Comparison of ENCODE assay signal across 8 cellular contexts in the genomic region with DNA sequence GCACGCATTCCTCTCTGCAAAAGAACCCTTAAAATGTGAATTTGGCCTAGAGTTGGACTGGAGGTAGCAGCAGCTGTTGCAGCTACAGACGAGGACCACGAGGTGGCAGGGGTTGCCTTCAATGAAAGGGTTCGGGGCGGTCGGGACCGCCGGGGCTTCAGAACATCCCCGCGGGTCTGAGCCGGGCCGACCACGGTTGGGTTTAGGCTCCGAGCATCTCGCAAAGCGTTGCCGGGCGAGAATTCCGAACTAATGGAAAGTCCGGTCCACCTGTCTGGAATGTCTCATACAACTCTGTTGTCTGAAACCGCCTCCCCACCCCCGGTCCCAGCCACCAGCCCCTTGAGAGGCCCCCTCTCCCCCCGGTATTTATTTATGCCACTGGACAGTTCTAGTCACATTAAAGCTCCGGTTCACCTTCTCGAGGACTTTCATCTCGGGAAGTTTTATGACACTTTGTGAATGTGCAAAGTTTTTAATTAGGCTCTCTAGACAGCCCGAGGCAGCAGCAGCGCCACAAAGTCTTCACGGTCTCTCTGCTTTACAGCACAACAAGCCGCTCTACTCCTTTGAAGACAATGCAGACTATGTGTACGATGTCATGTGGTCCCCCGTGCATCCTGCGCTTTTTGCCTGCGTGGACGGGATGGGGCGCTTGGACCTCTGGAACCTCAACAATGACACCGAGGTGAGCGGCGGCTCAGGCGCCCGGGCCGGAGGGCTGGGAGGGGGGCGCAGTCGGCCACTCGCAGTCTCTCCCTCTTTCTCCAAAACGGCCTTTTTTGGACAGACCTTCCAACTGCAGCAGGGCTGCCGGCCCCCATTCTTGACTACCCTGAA.
A peak's percentile ranks its signal among the peaks of the same experiment; 100 is the strongest.
DNase-seq lines count a peak whose midpoint lies in the region; ATAC-seq lines count a peak whose summit lies in the region.

No MANE protein-coding gene starts in this region.

- H3K4me3 ChIP-seq in BLaER1 = peak overlapping the region; percentile 64

- peaks cover 5% of the 10 kb centered on the region for H3K4me1 Mint-ChIP-seq in activated CD8-positive, alpha-beta T cell treated with anti-CD3 and anti-CD28 coated beads, Interleukin-2, amount 10 ng/mL, durations not matched to agents 7 days and 5 days (ENCODE audit: low read depth)
- peaks cover 6 to 8% of the 10 kb centered on the region in 2 donors for H3K4me1 Mint-ChIP-seq in effector memory CD8-positive, alpha-beta T cell (ENCODE audit: low read depth in 2 of 2)
- H3K4me1 Mint-ChIP-seq in memory B cell = peaks cover 8% of the 10 kb centered on the region

- H4K20me1 ChIP-seq in BLaER1 = 0 out of 2 replicates have a peak, but pooled peaks cover 5% of the 10 kb centered on the region

- no peaks in the 10 kb centered on the region for H3K36me3 Mint-ChIP-seq in activated CD8-positive, alpha-beta T cell treated with anti-CD3 and anti-CD28 coated beads, Interleukin-2, amount 10 ng/mL, durations not matched to agents 7 days and 5 days (ENCODE audit: low read depth)
- H3K36me3 Mint-ChIP-seq in effector memory CD8-positive, alpha-beta T cell (ENCODE audit: insufficient read depth) = no peaks in the 10 kb centered on the region
- H3K36me3 Mint-ChIP-seq in memory B cell = no peaks in the 10 kb centered on the region

- DNase-seq in GM19240 (ENCODE audit: insufficient read length, low spot score) = peak; percentile 20
- DNase-seq in NCI-H526 (lab: John Stamatoyannopoulos, UW) = peak; percentile 87 to 97
- peak; percentile 58 for DNase-seq in activated CD8-positive, alpha-beta T cell treated with anti-CD3 and anti-CD28 coated beads, Interleukin-2, amount 10 ng/mL, durations not matched to agents 7 days and 5 days
- peak; percentile 16 to 22 (median 17) for DNase-seq in effector memory CD8-positive, alpha-beta T cell
- DNase-seq in memory B cell (ENCODE audit: low spot score in 2 of 2) = peak; percentile 36 to 48
- DNase-seq in stimulated activated CD8-positive, alpha-beta memory T cell treated with anti-CD3 and anti-CD28 coated beads, Interleukin-12 subunit alpha, Interleukin-12 subunit beta, amount 100 ng/mL, for 1 hour (ENCODE audit: low read depth) = peak; percentile 20

- H3K9ac ChIP-seq in BLaER1 = no peak overlapping the region

- peaks cover 5% of the 10 kb centered on the region for H3K4me1 ChIP-seq in BLaER1

- no peaks in the 10 kb centered on the region for H3K9me3 Mint-ChIP-seq in activated CD8-positive, alpha-beta T cell treated with anti-CD3 and anti-CD28 coated beads, Interleukin-2, amount 10 ng/mL, durations not matched to agents 7 days and 5 days (ENCODE audit: insufficient read depth)
- H3K9me3 Mint-ChIP-seq in effector memory CD8-positive, alpha-beta T cell = no peaks in the 10 kb centered on the region
- no peaks in the 10 kb centered on the region for H3K9me3 Mint-ChIP-seq in memory B cell

- no peaks in the 10 kb centered on the region for H3K9me3 ChIP-seq in BLaER1

- H3K4me3 Mint-ChIP-seq in activated CD8-positive, alpha-beta T cell treated with anti-CD3 and anti-CD28 coated beads, Interleukin-2, amount 10 ng/mL, durations not matched to agents 7 days and 5 days = peak overlapping the region; percentile 72
- peak overlapping the region; percentile 76 to 77 for H3K4me3 Mint-ChIP-seq in effector memory CD8-positive, alpha-beta T cell
- peak overlapping the region; percentile 81 for H3K4me3 Mint-ChIP-seq in memory B cell

- peak overlapping the region; percentile 84 for H3K4me2 ChIP-seq in BLaER1

- peaks cover 25% of the 10 kb centered on the region for H3K27me3 ChIP-seq in BLaER1

- H3K27me3 Mint-ChIP-seq in activated CD8-positive, alpha-beta T cell treated with anti-CD3 and anti-CD28 coated beads, Interleukin-2, amount 10 ng/mL, durations not matched to agents 7 days and 5 days (ENCODE audit: low read depth) = peaks cover 36% of the 10 kb centered on the region
- H3K27me3 Mint-ChIP-seq in effector memory CD8-positive, alpha-beta T cell = peaks cover 54% of the 10 kb centered on the region in 2 donors
- H3K27me3 Mint-ChIP-seq in memory B cell = peaks cover 8% of the 10 kb centered on the region

- H3K36me3 ChIP-seq in BLaER1 = no peaks in the 10 kb centered on the region

- H3K27ac ChIP-seq in BLaER1 = no peak overlapping the region

- POLR2A ChIA-PET in activated CD8-positive, alpha-beta T cell treated with anti-CD3 and anti-CD28 coated beads, Interleukin-2, amount 10 ng/mL, durations not matched to agents 7 days and 5 days (lab: Charles Lee) = no interaction called here

- CTCF ChIA-PET in activated CD8-positive, alpha-beta T cell treated with anti-CD3 and anti-CD28 coated beads, Interleukin-2, amount 10 ng/mL, durations not matched to agents 7 days and 5 days (lab: Charles Lee) = interaction anchor here (0.9 to 3.2 kb wide), 2 partner anchors 951 to 955 kb away, joined by 3 to 17 read pairs; no protein-coding TSS in a partner anchor

- peak; percentile 72 for ATAC-seq in HG03457 (IDR thresholded peaks at IDR 0.05; ENCODE audit: unreplicated experiment)
- ATAC-seq in activated CD8-positive, alpha-beta T cell treated with anti-CD3 and anti-CD28 coated beads, Interleukin-2, amount 10 ng/mL, durations not matched to agents 7 days and 5 days = peak; percentile 93
- ATAC-seq in effector memory CD8-positive, alpha-beta T cell (replicated peaks) = peak; percentile 77
- peak; percentile 89 for ATAC-seq in memory B cell (ENCODE audit: low read depth)

- H3K27ac Mint-ChIP-seq in activated CD8-positive, alpha-beta T cell treated with anti-CD3 and anti-CD28 coated beads, Interleukin-2, amount 10 ng/mL, durations not matched to agents 7 days and 5 days = no peak overlapping the region
- no peak overlapping the region for H3K27ac Mint-ChIP-seq in effector memory CD8-positive, alpha-beta T cell
- H3K27ac Mint-ChIP-seq in memory B cell = no peak overlapping the region

Comparison
In these comparisons a context has a peak if more than half of its experiments do, and no peak if none do; other contexts are left out.
1. DNase-seq: peak in every context shown above with its lines; median percentile 92 in NCI-H526; 58 in activated CD8-positive, alpha-beta T cell treated with anti-CD3 and anti-CD28 coated beads, Interleukin-2, amount 10 ng/mL, durations not matched to agents 7 days and 5 days; 42 in memory B cell; 20 in GM19240; 20 in stimulated activated CD8-positive, alpha-beta memory T cell treated with anti-CD3 and anti-CD28 coated beads, Interleukin-12 subunit alpha, Interleukin-12 subunit beta, amount 100 ng/mL, for 1 hour; 17 in effector memory CD8-positive, alpha-beta T cell.